ENCODE assay signal across 29 cellular contexts in the genomic region with DNA sequence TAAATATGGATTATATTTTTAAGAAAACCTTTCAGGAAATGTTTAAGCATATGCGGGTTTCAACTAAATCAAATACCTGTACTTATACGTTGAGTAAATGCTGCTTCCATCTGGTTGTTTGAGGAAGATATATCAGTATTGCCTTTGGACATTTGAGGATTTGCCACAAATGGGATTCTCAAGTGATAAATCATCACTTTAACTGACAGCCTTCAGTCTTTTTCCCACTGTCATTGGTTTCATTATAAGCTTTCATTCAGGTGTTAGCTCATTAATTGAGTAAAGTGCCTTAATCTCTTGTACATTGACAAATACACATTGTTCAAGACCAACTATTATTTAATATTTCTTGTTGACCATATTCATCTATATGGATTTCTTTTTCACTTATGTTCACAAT.
"Had no signal": no experiment of that assay in that cellular context is flagged by ENCODE, and none has a peak within 500 bp of the region (broad histone marks: within the 10 kb centered on the region; RNA-seq: fewer than 3 reads in every experiment).

No MANE protein-coding gene starts in this region.

- H3K4me1 ChIP-seq: colonic mucosa, esophagus muscularis mucosa, esophagus squamous epithelium, gastrocnemius medialis, gastroesophageal sphincter, heart left ventricle, heart right ventricle had no signal

- H3K4me1 Mint-ChIP-seq: endodermal cell had no signal

- H3K27me3 ChIP-seq: colonic mucosa, esophagus muscularis mucosa, esophagus squamous epithelium, foreskin keratinocyte, gastrocnemius medialis, gastroesophageal sphincter had no signal

- H3K4me3 ChIP-seq: colonic mucosa, coronary artery, dorsolateral prefrontal cortex, esophagus muscularis mucosa, esophagus squamous epithelium, gastrocnemius medialis, gastroesophageal sphincter, heart left ventricle, heart right ventricle had no signal

- H3K27ac ChIP-seq: colonic mucosa, coronary artery, dorsolateral prefrontal cortex, epithelial cell of prostate, esophagus muscularis mucosa, esophagus squamous epithelium, foreskin keratinocyte, gastrocnemius medialis, gastroesophageal sphincter, heart left ventricle, heart right ventricle had no signal

- H3K27me3 Mint-ChIP-seq: dendritic cell treated with granulocyte-macrophage colony-stimulating factor and Interleukin-4, amounts not matched to agents 40 ng/mL and 50 ng/mL, for 4 days had no signal

- H3K36me3 ChIP-seq: colonic mucosa, esophagus muscularis mucosa, esophagus squamous epithelium, gastrocnemius medialis, gastroesophageal sphincter, heart left ventricle, heart right ventricle had no signal

- FAIRE-seq: colon, endometrium, endothelial cell of umbilical vein, frontal cortex had no signal

- H3K27ac Mint-ChIP-seq: dendritic cell treated with granulocyte-macrophage colony-stimulating factor and Interleukin-4, amounts not matched to agents 40 ng/mL and 50 ng/mL, for 4 days; effector memory CD8-positive, alpha-beta T cell; endodermal cell had no signal

- H3K9me3 Mint-ChIP-seq: endodermal cell had no signal

- H3K4me3 Mint-ChIP-seq: dendritic cell treated with granulocyte-macrophage colony-stimulating factor and Interleukin-4, amounts not matched to agents 40 ng/mL and 50 ng/mL, for 4 days; effector memory CD8-positive, alpha-beta T cell; endodermal cell had no signal

- ATAC-seq: effector memory CD8-positive, alpha-beta T cell; esophagus mucosa; gastrocnemius medialis; gastroesophageal sphincter; heart left ventricle; heart right ventricle had no signal

- DNase-seq: colonic mucosa; cortex of kidney; dermis blood vessel endothelial cell; dorsolateral prefrontal cortex; effector CD4-positive, alpha-beta T cell; effector CD8-positive, alpha-beta T cell; effector memory CD4-positive, alpha-beta T cell; effector memory CD8-positive, alpha-beta T cell; endodermal cell; erythroblast; esophagus squamous epithelium; foreskin fibroblast; foreskin keratinocyte; foreskin melanocyte; gastrocnemius medialis; glutamatergic neuron; head of caudate nucleus; heart left ventricle; heart right ventricle had no signal

- H3K9me3 ChIP-seq: colonic mucosa, esophagus muscularis mucosa, esophagus squamous epithelium, gastrocnemius medialis, gastroesophageal sphincter, heart left ventricle, heart right ventricle had no signal
